2 cellular contexts compared by ENCODE assay signal in the genomic region with DNA sequence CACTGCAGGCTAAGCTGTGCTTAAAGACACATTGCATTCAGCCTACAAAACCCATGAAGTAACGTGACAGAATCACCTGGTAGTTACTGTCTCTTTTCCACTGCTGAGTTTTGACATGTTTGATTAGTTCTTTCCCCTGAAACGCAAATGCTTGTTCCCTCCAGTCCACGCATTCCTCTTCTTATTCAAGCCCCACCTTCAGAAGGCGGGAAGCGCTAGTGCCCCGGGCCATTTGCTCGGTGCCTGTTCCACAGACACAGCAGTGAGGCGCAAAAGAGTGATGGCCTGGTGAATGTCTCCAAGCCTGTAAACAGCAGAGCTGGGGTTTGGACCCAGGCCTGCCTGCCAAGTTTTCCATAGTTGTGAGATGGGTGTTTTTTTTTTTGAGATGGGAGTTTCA.
TF ChIP-seq lines count a peak whose summit lies in the region.

No MANE protein-coding gene starts in this region.

TF ChIP-seq in HCT116, 20 proteins besides CTCF, POLR2A, EP300 and RAD21:
- TF ChIP-seq SRF (IDR thresholded peaks at IDR 0.05; ENCODE audit: low read depth) (no peak), ZNF274 (IDR thresholded peaks at IDR 0.05; ENCODE audit: low read depth, low read length) (no peak), EZH2phosphoT487 (IDR thresholded peaks at IDR 0.05; ENCODE audit: borderline replicate concordance) (no peak), TCF7L2 (IDR thresholded peaks at IDR 0.05; ENCODE audit: borderline replicate concordance, extremely low read depth, insufficient read depth, insufficient read length) (no peak), SP1 (IDR thresholded peaks at IDR 0.05; ENCODE audit: low read depth) (no peak), ELF1 (IDR thresholded peaks at IDR 0.05; ENCODE audit: borderline replicate concordance, low read depth) (no peak), EZH2 (IDR thresholded peaks at IDR 0.05) (no peak), FOSL1 (IDR thresholded peaks at IDR 0.05; ENCODE audit: low read depth) (no peak), EGR1 (IDR thresholded peaks at IDR 0.05; ENCODE audit: low read depth) (no peak), YY1 (IDR thresholded peaks at IDR 0.05; ENCODE audit: extremely low read depth, insufficient replicate concordance, low read depth, low read length) (no peak)
- TF ChIP-seq, protein P1, sequence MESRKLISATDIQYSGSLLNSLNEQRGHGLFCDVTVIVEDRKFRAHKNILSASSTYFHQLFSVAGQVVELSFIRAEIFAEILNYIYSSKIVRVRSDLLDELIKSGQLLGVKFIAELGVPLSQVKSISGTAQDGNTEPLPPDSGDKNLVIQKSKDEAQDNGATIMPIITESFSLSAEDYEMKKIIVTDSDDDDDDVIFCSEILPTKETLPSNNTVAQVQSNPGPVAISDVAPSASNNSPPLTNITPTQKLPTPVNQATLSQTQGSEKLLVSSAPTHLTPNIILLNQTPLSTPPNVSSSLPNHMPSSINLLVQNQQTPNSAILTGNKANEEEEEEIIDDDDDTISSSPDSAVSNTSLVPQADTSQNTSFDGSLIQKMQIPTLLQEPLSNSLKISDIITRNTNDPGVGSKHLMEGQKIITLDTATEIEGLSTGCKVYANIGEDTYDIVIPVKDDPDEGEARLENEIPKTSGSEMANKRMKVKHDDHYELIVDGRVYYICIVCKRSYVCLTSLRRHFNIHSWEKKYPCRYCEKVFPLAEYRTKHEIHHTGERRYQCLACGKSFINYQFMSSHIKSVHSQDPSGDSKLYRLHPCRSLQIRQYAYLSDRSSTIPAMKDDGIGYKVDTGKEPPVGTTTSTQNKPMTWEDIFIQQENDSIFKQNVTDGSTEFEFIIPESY (IDR thresholded peaks at IDR 0.05; ENCODE audit: extremely low read depth, insufficient replicate concordance, low read length) = no peak
- TF ChIP-seq, protein P2, sequence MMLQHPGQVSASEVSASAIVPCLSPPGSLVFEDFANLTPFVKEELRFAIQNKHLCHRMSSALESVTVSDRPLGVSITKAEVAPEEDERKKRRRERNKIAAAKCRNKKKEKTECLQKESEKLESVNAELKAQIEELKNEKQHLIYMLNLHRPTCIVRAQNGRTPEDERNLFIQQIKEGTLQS (IDR thresholded peaks at IDR 0.05) = no peak
- TF ChIP-seq, protein P3, sequence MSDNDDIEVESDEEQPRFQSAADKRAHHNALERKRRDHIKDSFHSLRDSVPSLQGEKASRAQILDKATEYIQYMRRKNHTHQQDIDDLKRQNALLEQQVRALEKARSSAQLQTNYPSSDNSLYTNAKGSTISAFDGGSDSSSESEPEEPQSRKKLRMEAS (IDR thresholded peaks at IDR 0.05) = no peak

TF ChIP-seq in H1, 55 proteins besides CTCF, POLR2A, EP300 and RAD21:
- TF ChIP-seq GABPA (IDR thresholded peaks at IDR 0.05; ENCODE audit: borderline replicate concordance, insufficient read depth, low read length) (no peak), POLR2AphosphoS5 (IDR thresholded peaks at IDR 0.05; ENCODE audit: low read depth, low read length) (peak; percentile 40; the same call in 1 of the 2 replicates), NRF1 (IDR thresholded peaks at IDR 0.05; ENCODE audit: low read depth, low read length) (no peak), BACH1 (IDR thresholded peaks at IDR 0.05; ENCODE audit: low read length) (no peak)
